10 cellular contexts compared by ENCODE assay signal in genomic region chr1:54277451-54278355, GRCh38.
DNase-seq lines count a peak whose midpoint lies in the region; ATAC-seq, FAIRE-seq and TF ChIP-seq lines count a peak whose summit lies in the region.
"Had no signal": no experiment of that assay in that cellular context is flagged by ENCODE, and none has a peak within 500 bp of the region (broad histone marks: within the 10 kb centered on the region; RNA-seq: fewer than 3 reads in every experiment).

No MANE protein-coding gene starts in this region.

- FAIRE-seq in GM12878 (lab: Jason Lieb, UNC): peak; percentile 81
- FAIRE-seq: TTC549 had no signal

- H3K36me3 ChIP-seq in GM12878 (ENCODE audit: control insufficient read depth in 2 of 2, insufficient read depth in 2 of 2, low read length in 1 of 2) (peaks cover 2 to 9% of the 10 kb centered on the region in 2 experiments; a peak in 3 of 4 replicates), mucosa of rectum (ENCODE audit: control insufficient read depth in 2 of 2, insufficient read depth in 2 of 2, low read length in 2 of 2) (peaks cover 5% of the 10 kb centered on the region in 2 donors), aorta (ENCODE audit: control insufficient read depth in 1 of 2, insufficient read depth in 2 of 2, low read length in 1 of 2) (no peaks in the 10 kb centered on the region)

- H2AFZ ChIP-seq in GM12878 (ENCODE audit: control insufficient read depth, low read depth, low read length): no peak overlapping the region

- H3K9ac ChIP-seq in GM12878 (ENCODE audit: control insufficient read depth, insufficient read depth, low read length) (no peak overlapping the region), mucosa of rectum (ENCODE audit: low read depth in 1 of 2, low read length in 2 of 2) (peak overlapping the region; percentile 55 to 56)
- H3K9ac ChIP-seq: BLaER1 had no signal

- no peak for TF ChIP-seq POLR2A in GM12878 (IDR thresholded peaks at IDR 0.05; ENCODE audit: low read depth, low read length)

- ATAC-seq in Right ventricle myocardium inferior: no peak
- ATAC-seq in GM12878: peak; percentile 27
- no peak for ATAC-seq in aorta (ENCODE audit: low FRiP score)
- ATAC-seq in HG03565 (IDR thresholded peaks at IDR 0.05; ENCODE audit: unreplicated experiment): no peak

- H3K4me3 ChIP-seq in GM12878: no peak overlapping the region
- peak overlapping the region in 1 of 2 donors; percentile 54 for H3K4me3 ChIP-seq in mucosa of rectum (ENCODE audit: low read length in 2 of 2)
- H3K4me3 ChIP-seq in aorta (ENCODE audit: low read length in 2 of 2): no peak overlapping the region
- H3K4me3 ChIP-seq: BLaER1 had no signal

- POLR2A ChIA-PET in GM12878 (lab: Charles Lee): no interaction called here

- no peak for TF ChIP-seq CTCF in GM12878 (IDR thresholded peaks at IDR 0.05 in 2 of 3, conservative IDR thresholded peaks at IDR 0.05 in 1 of 3; ENCODE audit: control insufficient read depth in 2 of 3, extremely low read depth in 1 of 3, insufficient read depth in 1 of 3, low read depth in 3 of 3, low read length in 3 of 3)

- H4K20me1 ChIP-seq in GM12878 (ENCODE audit: control insufficient read depth, insufficient read depth): no peaks in the 10 kb centered on the region

- CTCF ChIA-PET in GM12878 (lab: Yijun Ruan, JAX): no interaction called here

- H3K9me3 ChIP-seq in GM12878 (replicated peaks; ENCODE audit: control insufficient read depth, insufficient read depth, low read length): no peaks in the 10 kb centered on the region
- H3K9me3 ChIP-seq in mucosa of rectum (ENCODE audit: control insufficient read depth in 2 of 2, low read length in 2 of 2): no peaks in the 10 kb centered on the region
- no peaks in the 10 kb centered on the region for H3K9me3 ChIP-seq in aorta (ENCODE audit: control insufficient read depth, low read length)
- H3K9me3 ChIP-seq: BLaER1 had no signal

- TF ChIP-seq RAD21 in GM12878 (IDR thresholded peaks at IDR 0.05; ENCODE audit: insufficient read depth, low read depth, low read length): no peak

- DNase-seq in Right ventricle myocardium inferior (ENCODE audit: missing footprints) (peak; percentile 46), cardiac septum (ENCODE audit: low spot score) (no peak), GM12878 (ENCODE audit: low read depth, low spot score) (peak; percentile 19), aorta (no peak), SIG-M5 (lab: John Stamatoyannopoulos, UW) (no peak)
- no peak for DNase-seq in activated CD8-positive, alpha-beta memory T cell treated with anti-CD3 and anti-CD28 coated beads, Interleukin-2, amount 50 U/mL, for 4 hours

- H3K27me3 ChIP-seq in GM12878 (replicated peaks in 1 of 2; ENCODE audit: control insufficient read depth in 2 of 2, insufficient read depth in 2 of 2, low read length in 1 of 2): no peaks in the 10 kb centered on the region
- H3K27me3 ChIP-seq in mucosa of rectum (ENCODE audit: control insufficient read depth in 2 of 2, insufficient read depth in 2 of 2, low read length in 2 of 2): no peaks in the 10 kb centered on the region
- no peaks in the 10 kb centered on the region for H3K27me3 ChIP-seq in aorta (ENCODE audit: control insufficient read depth in 1 of 2, insufficient read depth in 2 of 2, low read length in 1 of 2)
- H3K27me3 ChIP-seq: BLaER1 had no signal

- no TSS peak for BruUV-seq in GM12878 (replicated peaks; lab: Mats Ljungman, UMichigan)

- WGBS in GM12878 (ENCODE audit: insufficient coverage, insufficient replicate concordance, low lambda C conversion rate, missing lambda C conversion rate): 91% methylated on average over 4 of the region's 4 CpGs
- WGBS in aorta, 2 donors: 13 to 16% methylated on average over 4 of the region's 4 CpGs

- H3K27ac ChIP-seq in GM12878 (ENCODE audit: control insufficient read depth, insufficient read depth): peak overlapping the region; percentile 60
- H3K27ac ChIP-seq in mucosa of rectum (ENCODE audit: low read depth in 2 of 2, low read length in 2 of 2): peak overlapping the region; percentile 87 to 89
- peak overlapping the region; percentile 63 to 97 for H3K27ac ChIP-seq in aorta (ENCODE audit: low read depth in 1 of 2, low read length in 2 of 2)
- H3K27ac ChIP-seq: BLaER1 had no signal

- H3K79me2 ChIP-seq in GM12878 (ENCODE audit: control insufficient read depth, insufficient read depth, low read length): no peaks in the 10 kb centered on the region

- no peak for TF ChIP-seq EP300 in GM12878 (IDR thresholded peaks at IDR 0.05; ENCODE audit: borderline replicate concordance in 1 of 2, control insufficient read depth in 1 of 2, low read depth in 2 of 2, low read length in 2 of 2)

- in situ Hi-C loops in GM12878 (cut with MboI): no loop called here

- peaks cover 10% of the 10 kb centered on the region for H3K4me1 ChIP-seq in GM12878 (ENCODE audit: control insufficient read depth, insufficient read depth, low read length)
- H3K4me1 ChIP-seq in mucosa of rectum (ENCODE audit: control insufficient read depth in 2 of 2, insufficient read depth in 2 of 2, low read length in 2 of 2): peaks cover 45 to 54% of the 10 kb centered on the region in 2 donors
- peaks cover 0 to 3% of the 10 kb centered on the region in 2 donors for H3K4me1 ChIP-seq in aorta (ENCODE audit: control insufficient read depth in 1 of 2, insufficient read depth in 2 of 2, low read length in 2 of 2)

- peak overlapping the region; percentile 61 for H3K4me2 ChIP-seq in GM12878 (ENCODE audit: control insufficient read depth, insufficient read depth)
- H3K4me2 ChIP-seq: BLaER1 had no signal

- SMC1A ChIA-PET in GM12878 (lab: Charles Lee; ENCODE audit: uncharacterized antibody, unreplicated experiment): no interaction called here

- RAD21 ChIA-PET in GM12878 (lab: Charles Lee; ENCODE audit: unreplicated experiment): no interaction called here

- intact Hi-C loops in Right ventricle myocardium inferior (cut with DNase I) (loop anchor here (2.0 to 5.0 kb wide), 2 partner anchors 59 to 75 kb away; partner anchors contain the start of genes CYB5RL and MRPL37), cardiac septum (cut with DNase I) (loop anchor here (10.0 kb wide), 1 partner anchor 153 kb away; no protein-coding TSS in a partner anchor), GM12878 (cut with micrococcal nuclease; ENCODE audit: unreplicated experiment) (no loop called here), aorta (cut with DNase I) (loop anchor here in 1 of 2 donors (2.0 kb wide), 1 partner anchor 129 kb away; the partner anchor contains the start of gene SSBP3)

TF ChIP-seq in GM12878, 131 proteins besides CTCF, POLR2A, EP300 and RAD21:
- TF ChIP-seq CBFB (IDR thresholded peaks at IDR 0.05; ENCODE audit: low read depth) (no peak), TAF1 (IDR thresholded peaks at IDR 0.05; ENCODE audit: borderline replicate concordance, low read depth, low read length) (no peak), GATAD2B (conservative IDR thresholded peaks at IDR 0.05; ENCODE audit: low read depth) (no peak), SREBF1 (IDR thresholded peaks at IDR 0.05; ENCODE audit: low read length) (no peak), SMC3 (IDR thresholded peaks at IDR 0.05; ENCODE audit: borderline replicate concordance, low read length) (no peak), REST (IDR thresholded peaks at IDR 0.05; ENCODE audit: low read depth, low read length) (no peak), EED (IDR thresholded peaks at IDR 0.05; ENCODE audit: low read depth) (no peak), BHLHE40 (IDR thresholded peaks at IDR 0.05; ENCODE audit: borderline replicate concordance in 1 of 2, low read depth in 2 of 2, low read length in 1 of 2) (no peak), MEF2A (IDR thresholded peaks at IDR 0.05; ENCODE audit: insufficient read depth, low read depth, low read length) (no peak)
TF ChIP-seq in GM12878: peak in this region for 0.

Comparison
In these comparisons a context has a peak if more than half of its experiments do, and no peak if none do; other contexts are left out.
1. DNase-seq: peak in Right ventricle myocardium inferior (single experiment) and GM12878 (single experiment); none in cardiac septum (single experiment), aorta (0 of 2), SIG-M5 (single experiment) and activated CD8-positive, alpha-beta memory T cell treated with anti-CD3 and anti-CD28 coated beads, Interleukin-2, amount 50 U/mL, for 4 hours (single experiment).
2. Peak in every context shown above with its lines, with median percentiles within 50 percentile points of each other: H3K27ac ChIP-seq.